In the genomic region with DNA sequence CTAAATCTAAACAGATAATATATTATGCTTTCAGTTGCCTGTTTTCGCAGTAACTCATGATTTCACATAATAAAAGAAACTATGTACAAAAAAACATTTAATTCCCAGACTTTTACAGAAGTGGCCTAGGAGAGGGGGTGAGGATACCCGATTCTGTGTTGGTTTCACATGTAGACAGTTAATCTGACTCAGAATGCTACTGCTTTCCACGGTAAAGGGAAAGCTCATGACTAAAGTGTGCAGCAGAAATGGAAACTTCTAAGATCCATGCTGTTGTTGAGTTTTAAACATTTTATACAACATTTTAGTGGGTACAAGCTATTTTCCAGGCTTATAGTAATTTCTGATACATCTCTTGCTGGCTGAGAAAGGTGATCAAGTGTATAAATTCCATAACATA, we compare ENCODE assay signal across 19 cellular contexts.
DNase-seq lines count a peak whose midpoint lies in the region; ATAC-seq and TF ChIP-seq lines count a peak whose summit lies in the region.
"Had no signal": no experiment of that assay in that cellular context is flagged by ENCODE, and none has a peak within 500 bp of the region (broad histone marks: within the 10 kb centered on the region; RNA-seq: fewer than 3 reads in every experiment).

No MANE protein-coding gene starts in this region.

- no peak for TF ChIP-seq CTCF in transverse colon (IDR thresholded peaks at IDR 0.05)

- no peaks in the 10 kb centered on the region for H3K27me3 ChIP-seq in transverse colon
- H3K27me3 ChIP-seq: breast epithelium had no signal

- no peaks in the 10 kb centered on the region for H3K36me3 ChIP-seq in transverse colon
- H3K36me3 ChIP-seq: breast epithelium had no signal

- H3K4me1 ChIP-seq in transverse colon = peaks cover 0 to 23% (median 0%) of the 10 kb centered on the region in 4 donors
- H3K4me1 ChIP-seq: breast epithelium had no signal

- 39 to 57% methylated on average over 3 of the region's 3 CpGs for WGBS in transverse colon (ENCODE audit: low coverage in 1 of 2), 2 donors

- no peak for DNase-seq in transverse colon
- no peak for DNase-seq in HPDE6-E6E7 (ENCODE audit: extremely low spot score)
- no peak for DNase-seq in NCI-H1417 treated with DMSO at 0.1 percent for 48 hours (lab: John Stamatoyannopoulos, UW)
- no peak for DNase-seq in activated naive CD4-positive, alpha-beta T cell treated with anti-CD3 and anti-CD28 coated beads, Interleukin-2, amount 50 U/mL, for 16 hours
- DNase-seq: activated CD4-positive, alpha-beta memory T cell treated with anti-CD3 and anti-CD28 coated beads, Interleukin-2, amount 10 ng/mL, durations not matched to agents 7 days and 5 days; activated effector memory CD4-positive, alpha-beta T cell treated with anti-CD3 and anti-CD28 coated beads, Interleukin-2, amount 50 U/mL, for 16 hours; glutamatergic neuron; HCEC 1CT; naive thymus-derived CD4-positive, alpha-beta T cell; NCI-H510A; stimulated activated CD4-positive, alpha-beta T cell treated with anti-CD3 and anti-CD28 coated beads, Interleukin-4, amount 100 ng/mL, for 24 hours; stimulated activated naive CD4-positive, alpha-beta T cell treated with Interleukin-2 at 50 U/mL for 16 hours; T-helper 9 cell had no signal

- no peak for TF ChIP-seq POLR2A in transverse colon (IDR thresholded peaks at IDR 0.05)

- H3K4me3 ChIP-seq in transverse colon = no peak overlapping the region
- H3K4me3 ChIP-seq: breast epithelium had no signal

- peak; percentile 66 for ATAC-seq in GM18502 (IDR thresholded peaks at IDR 0.05; ENCODE audit: poor library complexity, unreplicated experiment)
- ATAC-seq in GM19463 (IDR thresholded peaks at IDR 0.05; ENCODE audit: unreplicated experiment) = peak; percentile 46
- peak; percentile 37 for ATAC-seq in HG02973 (IDR thresholded peaks at IDR 0.05; ENCODE audit: unreplicated experiment)
- ATAC-seq in HG03521 (IDR thresholded peaks at IDR 0.05; ENCODE audit: unreplicated experiment) = peak; percentile 45
- ATAC-seq: HepG2; naive thymus-derived CD4-positive, alpha-beta T cell had no signal

- intact Hi-C loops in transverse colon (cut with DNase I; ENCODE audit: low total_unique reads) = no loop called here

- H3K27ac ChIP-seq in transverse colon = no peak overlapping the region
- H3K27ac ChIP-seq: breast epithelium had no signal

- no peaks in the 10 kb centered on the region for H3K9me3 ChIP-seq in transverse colon
- H3K9me3 ChIP-seq: breast epithelium had no signal

- TF ChIP-seq EP300 in transverse colon (IDR thresholded peaks at IDR 0.05; ENCODE audit: low read depth) = no peak

- in situ Hi-C loops in transverse colon (cut with MboI; ENCODE audit: low pct_ligation_motif_present in 1 of 4, low pct_unique_long_range_greater_than_20kb in 1 of 4, low sequenced_read_pairs in 3 of 4) = no loop called here
